1 cellular context compared by ENCODE assay signal in genomic region chr6:16635810-16636602, GRCh38.
TF ChIP-seq lines count a peak whose summit lies in the region.

No MANE protein-coding gene starts in this region.

TF ChIP-seq in HepG2, 621 proteins besides CTCF, POLR2A, EP300 and RAD21 (continued from another document and continues in another):
- TF ChIP-seq ZNF687 (CRISPR knock-in tag; IDR thresholded peaks at IDR 0.05) (peak; percentile 75), IRF2 (CRISPR knock-in tag; IDR thresholded peaks at IDR 0.05) (no peak), GMEB2 (CRISPR knock-in tag; IDR thresholded peaks at IDR 0.05; ENCODE audit: low read depth) (no peak), IKZF5 (CRISPR knock-in tag; IDR thresholded peaks at IDR 0.05) (no peak), ZNF512 (CRISPR knock-in tag; IDR thresholded peaks at IDR 0.05) (0 out of 2 replicates have a peak, but pooled peaks have one; percentile 18), ZNF382 (CRISPR knock-in tag; IDR thresholded peaks at IDR 0.05; ENCODE audit: borderline replicate concordance) (no peak), ZNF800 (CRISPR knock-in tag; IDR thresholded peaks at IDR 0.05) (0 out of 2 replicates have a peak, but pooled peaks have one; percentile 36), SUZ12 (IDR thresholded peaks at IDR 0.05; ENCODE audit: low read depth, low read length) (no peak), ZMAT3 (CRISPR knock-in tag; conservative IDR thresholded peaks at IDR 0.05) (no peak), HNF1A (IDR thresholded peaks at IDR 0.05; ENCODE audit: low read depth) (no peak), HNF1A (CRISPR knock-in tag; IDR thresholded peaks at IDR 0.05; ENCODE audit: borderline replicate concordance) (peak; percentile 25; the same call in 1 of the 2 replicates), THAP11 (CRISPR knock-in tag; IDR thresholded peaks at IDR 0.05) (no peak), ZSCAN25 (CRISPR knock-in tag; IDR thresholded peaks at IDR 0.05) (no peak), ZNF598 (CRISPR knock-in tag; IDR thresholded peaks at IDR 0.05; ENCODE audit: borderline replicate concordance) (no peak), ZNF543 (CRISPR knock-in tag; IDR thresholded peaks at IDR 0.05) (0 out of 2 replicates have a peak, but pooled peaks have one; percentile 71), ZNF224 (CRISPR knock-in tag; IDR thresholded peaks at IDR 0.05) (no peak), ZNF879 (CRISPR knock-in tag; IDR thresholded peaks at IDR 0.05) (no peak), SIX1 (CRISPR knock-in tag; IDR thresholded peaks at IDR 0.05; ENCODE audit: borderline replicate concordance) (no peak), ATF4 (CRISPR knock-in tag; IDR thresholded peaks at IDR 0.05) (0 out of 4 replicates have a peak, but pooled peaks of 1 of the 2 experiments have one; percentile 23), HNRNPUL1 (IDR thresholded peaks at IDR 0.05; ENCODE audit: low read depth, low read length) (no peak), NFE2 (CRISPR knock-in tag; IDR thresholded peaks at IDR 0.05) (peak; percentile 55; the same call in 1 of the 2 replicates), ZFX (CRISPR knock-in tag; IDR thresholded peaks at IDR 0.05; ENCODE audit: low read depth) (0 out of 2 replicates have a peak, but pooled peaks have one; percentile 11), ETV5 (CRISPR knock-in tag; IDR thresholded peaks at IDR 0.05; ENCODE audit: borderline replicate concordance) (0 out of 2 replicates have a peak, but pooled peaks have one; percentile 18), ZMYM2 (CRISPR knock-in tag; IDR thresholded peaks at IDR 0.05) (no peak), PHF21A (CRISPR knock-in tag; IDR thresholded peaks at IDR 0.05) (no peak), DNMT3B (CRISPR knock-in tag; conservative IDR thresholded peaks at IDR 0.05) (no peak), ZEB1 (IDR thresholded peaks at IDR 0.05; ENCODE audit: insufficient replicate concordance, low read depth) (no peak), FOSL2 (CRISPR knock-in tag; IDR thresholded peaks at IDR 0.05) (peak; percentile 66), MEIS2 (CRISPR knock-in tag; IDR thresholded peaks at IDR 0.05) (no peak), CHD2 (IDR thresholded peaks at IDR 0.05; ENCODE audit: low read depth, low read length) (no peak), ZNF256 (CRISPR knock-in tag; conservative IDR thresholded peaks at IDR 0.05) (0 out of 2 replicates have a peak, but pooled peaks have one; percentile 36), ZNF784 (CRISPR knock-in tag; IDR thresholded peaks at IDR 0.05; ENCODE audit: borderline replicate concordance) (no peak), FOXM1 (CRISPR knock-in tag; IDR thresholded peaks at IDR 0.05) (no peak), NONO (IDR thresholded peaks at IDR 0.05) (no peak), NONO (CRISPR knock-in tag; conservative IDR thresholded peaks at IDR 0.05) (no peak), ZBTB38 (CRISPR knock-in tag; IDR thresholded peaks at IDR 0.05) (peak; percentile 64; the same call in 1 of the 2 replicates), SP4 (CRISPR knock-in tag; IDR thresholded peaks at IDR 0.05) (peak; percentile 31; the same call in 1 of the 2 replicates), CENPBD1 (CRISPR knock-in tag; IDR thresholded peaks at IDR 0.05; ENCODE audit: borderline replicate concordance, low read depth) (no peak)
